Comparison of ENCODE assay signal across 1 cellular context in genomic region chr1:180533571-180533987, GRCh38.
TF ChIP-seq lines count a peak whose summit lies in the region.

No MANE protein-coding gene starts in this region.

TF ChIP-seq in HepG2, 621 proteins besides CTCF, POLR2A, EP300 and RAD21 (continued from another document):
- TF ChIP-seq ARID5B (CRISPR knock-in tag; IDR thresholded peaks at IDR 0.05) (0 out of 2 replicates have a peak, but pooled peaks have one; percentile 20), IRF2 (CRISPR knock-in tag; IDR thresholded peaks at IDR 0.05) (0 out of 2 replicates have a peak, but pooled peaks have one; percentile 31), ZNF160 (CRISPR knock-in tag; IDR thresholded peaks at IDR 0.05) (no peak), RFXAP (CRISPR knock-in tag; IDR thresholded peaks at IDR 0.05; ENCODE audit: borderline replicate concordance) (no peak), ZNF136 (CRISPR knock-in tag; IDR thresholded peaks at IDR 0.05; ENCODE audit: low read depth) (no peak), SALL1 (CRISPR knock-in tag; IDR thresholded peaks at IDR 0.05) (peak; percentile 29; the same call in 1 of the 2 replicates), PATZ1 (CRISPR knock-in tag; IDR thresholded peaks at IDR 0.05) (peak; percentile 59; the same call in 1 of the 2 replicates)
TF ChIP-seq in HepG2: peak in this region for 19.
